ENCODE assay signal across 17 cellular contexts in the genomic region with DNA sequence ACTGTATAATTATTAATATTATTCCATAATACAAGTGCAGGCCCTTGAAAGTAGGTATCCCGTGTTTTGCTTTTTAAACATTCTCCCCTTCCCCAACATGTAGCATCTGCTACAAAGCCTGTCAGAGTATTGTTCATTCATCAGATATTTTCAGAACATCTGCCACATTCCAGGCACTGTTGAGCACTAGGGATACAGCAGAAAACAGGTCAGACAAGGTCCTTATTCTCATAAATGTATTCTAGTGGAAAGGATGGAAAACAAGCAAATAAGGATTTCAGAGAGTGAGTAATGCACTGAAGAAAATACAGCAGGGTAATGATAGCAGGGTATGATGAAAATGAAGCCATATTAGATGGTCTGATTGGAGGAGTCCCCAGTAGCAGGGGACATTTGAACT. TPM values are rescaled to one million over a fixed set of nuclear protein-coding genes. Genes with fewer than 3 reads are reported as not detected.
DNase-seq lines count a peak whose midpoint lies in the region; ATAC-seq and TF ChIP-seq lines count a peak whose summit lies in the region.
"Had no signal": no experiment of that assay in that cellular context is flagged by ENCODE, and none has a peak within 500 bp of the region (broad histone marks: within the 10 kb centered on the region; RNA-seq: fewer than 3 reads in every experiment).

No MANE protein-coding gene starts in this region.

- CTCF ChIA-PET in RWPE1 (lab: Yijun Ruan, JAX): no interaction called here

- TF ChIP-seq CTCF in natural killer cell (IDR thresholded peaks at IDR 0.05) (no peak), endothelial cell (IDR thresholded peaks at IDR 0.05; ENCODE audit: unreplicated experiment) (no peak), upper lobe of right lung (IDR thresholded peaks at IDR 0.05) (no peak), RWPE1 (conservative IDR thresholded peaks at IDR 0.05; ENCODE audit: low read depth) (no peak)

- H3K4me3 ChIP-seq in upper lobe of right lung: no peak overlapping the region
- H3K4me3 ChIP-seq: esophagus muscularis mucosa, left ventricle myocardium inferior, thoracic aorta had no signal

- intact Hi-C loops in natural killer cell (cut with micrococcal nuclease): loop anchor here (10.0 kb wide), 1 partner anchor 108 kb away; a partner anchor contains a TSS
- intact Hi-C loops in upper lobe of right lung (cut with DNase I): no loop called here

- POLR2A ChIA-PET in RWPE1 (lab: Yijun Ruan, JAX; ENCODE audit: low non-redundant PET): no interaction called here

- no peaks in the 10 kb centered on the region for H3K36me3 Mint-ChIP-seq in natural killer cell
- H3K36me3 Mint-ChIP-seq in natural killer cell treated with Interleukin-12 subunit alpha and Interleukin-12 subunit beta and Interleukin-15 and Interleukin-18, amount 100 ng/mL, for 72 hours: peaks cover 10% of the 10 kb centered on the region
- H3K36me3 Mint-ChIP-seq in endothelial cell (ENCODE audit: low read depth, unreplicated experiment): peaks cover 32% of the 10 kb centered on the region

- H3K27me3 ChIP-seq in upper lobe of right lung: no peaks in the 10 kb centered on the region
- H3K27me3 ChIP-seq: esophagus muscularis mucosa had no signal

- peak overlapping the region; percentile 1 for H3K27ac ChIP-seq in upper lobe of right lung
- H3K27ac ChIP-seq in RWPE1: no peak overlapping the region
- H3K27ac ChIP-seq: esophagus muscularis mucosa, KMS-11, left ventricle myocardium inferior, thoracic aorta had no signal

- H3K9me3 Mint-ChIP-seq in natural killer cell (no peaks in the 10 kb centered on the region), endothelial cell (ENCODE audit: unreplicated experiment) (no peaks in the 10 kb centered on the region)
- no peaks in the 10 kb centered on the region for H3K9me3 Mint-ChIP-seq in natural killer cell treated with Interleukin-12 subunit alpha and Interleukin-12 subunit beta and Interleukin-15 and Interleukin-18, amount 100 ng/mL, for 72 hours

- H3K4me1 Mint-ChIP-seq in natural killer cell (peaks cover 45 to 61% of the 10 kb centered on the region in 2 donors), endothelial cell (ENCODE audit: unreplicated experiment) (peaks cover 24% of the 10 kb centered on the region)
- H3K4me1 Mint-ChIP-seq in natural killer cell treated with Interleukin-12 subunit alpha and Interleukin-12 subunit beta and Interleukin-15 and Interleukin-18, amount 100 ng/mL, for 72 hours (ENCODE audit: low read depth in 2 of 2): peaks cover 36 to 38% of the 10 kb centered on the region in 2 donors

- H3K27ac Mint-ChIP-seq in natural killer cell (peak overlapping the region; percentile 6 to 56), endothelial cell (ENCODE audit: unreplicated experiment) (no peak overlapping the region)
- no peak overlapping the region for H3K27ac Mint-ChIP-seq in natural killer cell treated with Interleukin-12 subunit alpha and Interleukin-12 subunit beta and Interleukin-15 and Interleukin-18, amount 100 ng/mL, for 72 hours

- H3K4me1 ChIP-seq in upper lobe of right lung: peaks cover 12% of the 10 kb centered on the region

- no peaks in the 10 kb centered on the region for H3K27me3 Mint-ChIP-seq in natural killer cell (ENCODE audit: low read depth in 2 of 2)
- no peaks in the 10 kb centered on the region for H3K27me3 Mint-ChIP-seq in natural killer cell treated with Interleukin-12 subunit alpha and Interleukin-12 subunit beta and Interleukin-15 and Interleukin-18, amount 100 ng/mL, for 72 hours
- H3K27me3 Mint-ChIP-seq in endothelial cell (ENCODE audit: unreplicated experiment): peaks cover 8% of the 10 kb centered on the region
- H3K27me3 Mint-ChIP-seq: activated naive CD4-positive, alpha-beta T cell treated with anti-CD3 and anti-CD28 coated beads, Interleukin-2, amount 50 U/mL, for 24 hours had no signal

- H3K9me3 ChIP-seq in upper lobe of right lung: no peaks in the 10 kb centered on the region
- H3K9me3 ChIP-seq: esophagus muscularis mucosa, left ventricle myocardium inferior, thoracic aorta had no signal

- H3K4me3 Mint-ChIP-seq in natural killer cell (no peak overlapping the region), endothelial cell (ENCODE audit: unreplicated experiment) (peak overlapping the region; percentile 44)
- H3K4me3 Mint-ChIP-seq in natural killer cell treated with Interleukin-12 subunit alpha and Interleukin-12 subunit beta and Interleukin-15 and Interleukin-18, amount 100 ng/mL, for 72 hours: no peak overlapping the region
- H3K4me3 Mint-ChIP-seq: activated naive CD4-positive, alpha-beta T cell treated with anti-CD3 and anti-CD28 coated beads, Interleukin-2, amount 50 U/mL, for 24 hours had no signal

- ATAC-seq in natural killer cell (no peak), upper lobe of right lung (no peak), HG03378 (IDR thresholded peaks at IDR 0.05; ENCODE audit: unreplicated experiment) (no peak)
- ATAC-seq in natural killer cell treated with Interleukin-12 subunit alpha and Interleukin-12 subunit beta and Interleukin-15 and Interleukin-18, amount 100 ng/mL, for 72 hours: no peak

- peaks cover 34% of the 10 kb centered on the region for H3K36me3 ChIP-seq in upper lobe of right lung

- DNase-seq in natural killer cell: no peak
- no peak for DNase-seq in natural killer cell treated with Interleukin-12 subunit alpha and Interleukin-12 subunit beta and Interleukin-15 and Interleukin-18, amount 100 ng/mL, for 72 hours (ENCODE audit: low spot score)
- peak; percentile 87 for DNase-seq in NCI-H1694 treated with DMSO at 0.1 percent for 48 hours (lab: John Stamatoyannopoulos, UW)
- no peak for DNase-seq in endothelial cell (ENCODE audit: low spot score)
- no peak for DNase-seq in upper lobe of right lung
- no peak for DNase-seq in medulla oblongata (ENCODE audit: extremely low spot score)
- DNase-seq in RWPE1 (ENCODE audit: low spot score): no peak
- DNase-seq: AML-193, left ventricle myocardium inferior, NCI-H1417, SIG-M5, small intestine had no signal

RNA-seq across cellular contexts. Expression of a gene that starts 3.8 kb away (rescaled TPM):
- total RNA-seq in natural killer cell (10 to 100 TPM; 51.6 to 74.9 (median 57.8) TPM), endothelial cell (ENCODE audit: unreplicated experiment) (150 TPM), upper lobe of right lung (160 TPM)
- 10 to 100 TPM; 46.0 to 61.7 TPM for total RNA-seq in natural killer cell treated with Interleukin-12 subunit alpha and Interleukin-12 subunit beta and Interleukin-15 and Interleukin-18, amount 100 ng/mL, for 72 hours

RNA-seq across cellular contexts. Expression of a gene that starts 4.1 kb away (rescaled TPM):
- total RNA-seq in natural killer cell: 10 to 100 TPM in 2 of 3 donors, 1 to 10 TPM in 1; 6.5 to 10.2 (median 10.1) TPM
- total RNA-seq in natural killer cell treated with Interleukin-12 subunit alpha and Interleukin-12 subunit beta and Interleukin-15 and Interleukin-18, amount 100 ng/mL, for 72 hours: 10 to 100 TPM in 1 of 2 donors, 1 to 10 TPM in 1; 6.2 to 17.3 TPM
- 8.2 TPM for total RNA-seq in endothelial cell (ENCODE audit: unreplicated experiment)
- total RNA-seq in upper lobe of right lung: 23.4 TPM

Comparison
In these comparisons a context has a peak if more than half of its experiments do, and no peak if none do; other contexts are left out.
1. H3K27ac Mint-ChIP-seq: peak in natural killer cell (2 of 2); none in natural killer cell treated with Interleukin-12 subunit alpha and Interleukin-12 subunit beta and Interleukin-15 and Interleukin-18, amount 100 ng/mL, for 72 hours (0 of 2) and endothelial cell (single experiment).